ENCODE assay signal across 19 cellular contexts in the genomic region with DNA sequence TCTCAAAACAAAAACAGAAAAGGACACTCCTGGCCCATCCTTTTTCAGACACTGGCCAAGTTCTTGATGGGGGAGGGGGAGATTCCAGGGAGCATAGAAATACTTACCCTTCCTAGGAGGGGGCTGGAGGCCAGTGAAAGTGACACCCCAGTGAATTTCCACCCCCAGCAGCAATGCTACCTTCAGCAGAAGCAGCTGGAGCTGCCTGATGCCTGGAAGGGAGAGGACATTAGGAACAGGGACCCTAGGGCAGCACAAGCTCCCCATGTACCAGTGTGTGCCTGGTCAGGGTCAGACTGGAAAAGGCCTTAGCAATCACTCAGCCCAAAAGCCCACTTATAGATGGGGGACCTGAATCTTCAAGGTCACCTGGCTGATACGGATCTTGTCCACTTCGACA. TPM values are rescaled to one million over a fixed set of nuclear protein-coding genes. Genes with fewer than 3 reads are reported as not detected.
DNase-seq lines count a peak whose midpoint lies in the region; TF ChIP-seq lines count a peak whose summit lies in the region.
"Had no signal": no experiment of that assay in that cellular context is flagged by ENCODE, and none has a peak within 500 bp of the region (broad histone marks: within the 10 kb centered on the region; RNA-seq: fewer than 3 reads in every experiment).

No MANE protein-coding gene starts in this region.

- H3K27me3 Mint-ChIP-seq in activated naive CD4-positive, alpha-beta T cell treated with anti-CD3 and anti-CD28 coated beads, Interleukin-2, amount 50 U/mL, for 24 hours, result no peaks in the 10 kb centered on the region
- peaks cover 12 to 24% (median 16%) of the 10 kb centered on the region in 3 donors for H3K27me3 Mint-ChIP-seq in immature natural killer cell (ENCODE audit: low read depth in 3 of 3)
- H3K27me3 Mint-ChIP-seq: activated naive CD8-positive, alpha-beta T cell treated with anti-CD3 and anti-CD28 coated beads for 36 hours had no signal

- peaks cover 4% of the 10 kb centered on the region for H3K36me3 Mint-ChIP-seq in activated naive CD4-positive, alpha-beta T cell treated with anti-CD3 and anti-CD28 coated beads, Interleukin-2, amount 50 U/mL, for 24 hours
- H3K36me3 Mint-ChIP-seq in immature natural killer cell, result peaks cover 4 to 10% (median 4%) of the 10 kb centered on the region in 3 donors
- H3K36me3 Mint-ChIP-seq: mesothelial cell of epicardium had no signal

- DNase-seq in activated naive CD4-positive, alpha-beta T cell (lab: John Stamatoyannopoulos, UW), result no peak
- DNase-seq in immature natural killer cell, result no peak
- no peak for DNase-seq in CD1c-positive myeloid dendritic cell (ENCODE audit: extremely low spot score)
- no peak for DNase-seq in GM13976 (ENCODE audit: low spot score)
- no peak for DNase-seq in cerebellar nuclear complex (lab: John Stamatoyannopoulos, UW)
- no peak for DNase-seq in MG63
- DNase-seq: activated naive CD8-positive, alpha-beta T cell treated with anti-CD3 and anti-CD28 coated beads for 36 hours; erythroblast; GDM1; NCI-H1930; NCI-H446 treated with DMSO at 0.1 percent for 48 hours; right lobe of liver; SHP77 treated with DMSO at 0.1 percent for 48 hours; upper lobe of right lung had no signal

- TF ChIP-seq CTCF in OCI-LY1 (IDR thresholded peaks at IDR 0.05; ENCODE audit: low read length) (no peak), GM13976 (IDR thresholded peaks at IDR 0.05; ENCODE audit: borderline replicate concordance, control extremely low read depth, extremely low read depth, insufficient read depth, missing control alignments) (no peak)

- H3K27me3 ChIP-seq in OCI-LY1 (ENCODE audit: insufficient read depth, low read length) (no peaks in the 10 kb centered on the region), MG63 (no peaks in the 10 kb centered on the region)
- H3K27me3 ChIP-seq: breast epithelium, pancreas, upper lobe of right lung had no signal

- H3K79me2 ChIP-seq in OCI-LY1 (ENCODE audit: insufficient read depth, low read length), result no peaks in the 10 kb centered on the region

- H3K4me1 Mint-ChIP-seq in activated naive CD4-positive, alpha-beta T cell treated with anti-CD3 and anti-CD28 coated beads, Interleukin-2, amount 50 U/mL, for 24 hours, result peaks cover 63% of the 10 kb centered on the region
- H3K4me1 Mint-ChIP-seq in immature natural killer cell, result peaks cover 59 to 70% of the 10 kb centered on the region in 2 donors

- H3K4me1 ChIP-seq in OCI-LY1 (ENCODE audit: insufficient read depth, low read length, severe bottlenecking), result peaks cover 35% of the 10 kb centered on the region
- H3K4me1 ChIP-seq: breast epithelium had no signal

- H3K36me3 ChIP-seq in OCI-LY1 (ENCODE audit: insufficient read depth, low read length) (peaks cover 20% of the 10 kb centered on the region; the same call in 1 of the 2 replicates), MG63 (no peaks in the 10 kb centered on the region)
- H3K36me3 ChIP-seq: breast epithelium, pancreas, right lobe of liver had no signal

- H3K9me3 ChIP-seq in OCI-LY1 (ENCODE audit: low read length), result no peaks in the 10 kb centered on the region
- no peaks in the 10 kb centered on the region for H3K9me3 ChIP-seq in MG63
- H3K9me3 ChIP-seq: breast epithelium, pancreas, right lobe of liver, upper lobe of right lung had no signal

- no peak overlapping the region for H2AFZ ChIP-seq in OCI-LY1 (ENCODE audit: low read length)

- no peak overlapping the region for H3K27ac Mint-ChIP-seq in activated naive CD4-positive, alpha-beta T cell treated with anti-CD3 and anti-CD28 coated beads, Interleukin-2, amount 50 U/mL, for 24 hours
- H3K27ac Mint-ChIP-seq in immature natural killer cell, result peak overlapping the region; percentile 63 to 98 (median 94)
- H3K27ac Mint-ChIP-seq: mesothelial cell of epicardium had no signal

- H3K4me3 Mint-ChIP-seq in activated naive CD4-positive, alpha-beta T cell treated with anti-CD3 and anti-CD28 coated beads, Interleukin-2, amount 50 U/mL, for 24 hours, result peak overlapping the region; percentile 23
- H3K4me3 Mint-ChIP-seq in immature natural killer cell, result peak overlapping the region; percentile 13 to 97 (median 96)
- H3K4me3 Mint-ChIP-seq: mesothelial cell of epicardium had no signal

- H3F3A ChIP-seq in OCI-LY1 (ENCODE audit: insufficient read depth, low read length), result no peaks in the 10 kb centered on the region

- H3K9ac ChIP-seq in OCI-LY1 (ENCODE audit: low read length), result no peak overlapping the region

- H3K9me3 Mint-ChIP-seq in activated naive CD4-positive, alpha-beta T cell treated with anti-CD3 and anti-CD28 coated beads, Interleukin-2, amount 50 U/mL, for 24 hours, result no peaks in the 10 kb centered on the region
- H3K9me3 Mint-ChIP-seq in immature natural killer cell, result no peaks in the 10 kb centered on the region
- H3K9me3 Mint-ChIP-seq: activated naive CD8-positive, alpha-beta T cell treated with anti-CD3 and anti-CD28 coated beads for 36 hours; mesothelial cell of epicardium had no signal

- in situ Hi-C loops in GM13976 (cut with MboI; ENCODE audit: low sequenced_read_pairs, unreplicated experiment), result no loop called here

- peak overlapping the region; percentile 88 for H3K27ac ChIP-seq in OCI-LY1 (ENCODE audit: low read depth, low read length, poor library complexity, severe bottlenecking)
- H3K27ac ChIP-seq: pancreas, right lobe of liver, upper lobe of right lung had no signal

- H3K9me2 ChIP-seq in OCI-LY1 (ENCODE audit: low read depth, low read length), result no peaks in the 10 kb centered on the region

- H3K4me3 ChIP-seq in OCI-LY1 (ENCODE audit: low read depth, low read length, poor library complexity, severe bottlenecking) (no peak overlapping the region), MG63 (no peak overlapping the region)
- H3K4me3 ChIP-seq: pancreas, right lobe of liver had no signal

- no peaks in the 10 kb centered on the region for H4K20me1 ChIP-seq in OCI-LY1 (ENCODE audit: insufficient read depth, low read length)

- no peak overlapping the region for H3K4me2 ChIP-seq in OCI-LY1 (ENCODE audit: low read length)

RNA-seq across cellular contexts. Expression of a gene that starts 2.4 kb away (rescaled TPM):
- 10 to 100 TPM in 1 of 3 donors, 1 to 10 TPM in 2; 7.5 to 13.4 (median 9.5) TPM for polyA plus RNA-seq in immature natural killer cell
- total RNA-seq in MG63 (2014; rRNA removed; shearing (Covaris generic); ENCODE audit: low replicate concordance), result 11.1 and 21.2 TPM in 2 replicates

RNA-seq across cellular contexts. Expression of a gene that starts 12.6 kb away (rescaled TPM):
- polyA plus RNA-seq in immature natural killer cell, result 10 to 100 TPM; 10.2 to 19.0 (median 13.2) TPM
- 9.3 and 13.4 TPM in 2 replicates for total RNA-seq in MG63 (2014; rRNA removed; shearing (Covaris generic); ENCODE audit: low replicate concordance)

RNA-seq across cellular contexts. Expression of a gene that starts 12.7 kb away (rescaled TPM):
- 1 to 10 TPM in 1 of 3 donors, under 1 TPM in 2; 0.15 to 1.0 (median 0.44) TPM for polyA plus RNA-seq in immature natural killer cell
- total RNA-seq in MG63 (2014; rRNA removed; shearing (Covaris generic); ENCODE audit: low replicate concordance), result 8.8 TPM in 1 of 2 replicates, not detected in the other

RNA-seq across cellular contexts. Expression of a gene that starts 29.9 kb away (rescaled TPM):
- 1 to 10 TPM; 3.1 to 6.6 (median 4.1) TPM for polyA plus RNA-seq in immature natural killer cell
- total RNA-seq in MG63 (2014; rRNA removed; shearing (Covaris generic); ENCODE audit: low replicate concordance), result 6.0 and 9.8 TPM in 2 replicates
